ENCODE assay signal across 13 cellular contexts in the genomic region with DNA sequence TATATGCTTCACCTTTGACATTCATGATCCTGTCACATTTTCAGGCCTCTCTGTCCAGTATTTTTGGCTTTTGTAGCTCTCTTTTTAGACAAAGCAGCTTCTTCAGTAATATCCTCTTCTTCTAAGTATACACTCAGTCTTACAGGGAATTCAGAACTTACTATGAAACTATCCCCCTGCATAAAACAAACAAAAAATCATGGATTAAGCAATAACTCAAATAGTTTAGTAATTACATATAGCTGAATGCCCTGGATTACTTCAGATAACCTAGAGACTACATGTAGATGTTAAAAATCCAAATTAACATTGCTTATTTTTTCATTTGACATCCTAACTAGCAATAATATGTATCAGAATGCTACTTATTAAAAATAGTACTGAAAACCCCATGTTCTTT. TPM values are rescaled to one million over a fixed set of nuclear protein-coding genes. Genes with fewer than 3 reads are reported as not detected.
DNase-seq lines count a peak whose midpoint lies in the region; ATAC-seq and TF ChIP-seq lines count a peak whose summit lies in the region.
"Had no signal": no experiment of that assay in that cellular context is flagged by ENCODE, and none has a peak within 500 bp of the region (broad histone marks: within the 10 kb centered on the region; RNA-seq: fewer than 3 reads in every experiment).

No MANE protein-coding gene starts in this region.

- peaks cover 99% of the 10 kb centered on the region for H3K36me3 ChIP-seq in BE2C
- H3K36me3 ChIP-seq in GM23338 (ENCODE audit: insufficient read depth), result peaks cover 89% of the 10 kb centered on the region
- H3K36me3 ChIP-seq in iPS-20b (ENCODE audit: insufficient read depth, low read depth, low read length), result peaks cover 95% of the 10 kb centered on the region
- peaks cover 83% of the 10 kb centered on the region for H3K36me3 ChIP-seq in lower lobe of right lung
- peaks cover 7 to 77% of the 10 kb centered on the region in 2 donors for H3K36me3 ChIP-seq in gastroesophageal sphincter

- TF ChIP-seq EP300 in gastroesophageal sphincter (IDR thresholded peaks at IDR 0.05), result no peak

- CTCF ChIA-PET in activated CD8-positive, alpha-beta T cell treated with anti-CD3 and anti-CD28 coated beads, Interleukin-2, amount 10 ng/mL, durations not matched to agents 7 days and 5 days (lab: Charles Lee), result interaction anchor here (1.8 kb wide), 1 partner anchor 22 kb away, joined by 5 read pairs; no protein-coding TSS in a partner anchor

- H3K4me3 ChIP-seq in BE2C (ENCODE audit: low read depth, low read length) (peak overlapping the region; percentile 92; the same call in 1 of the 2 replicates), GM23338 (peak overlapping the region; percentile 63; the same call in 1 of the 2 replicates), iPS-20b (ENCODE audit: low read length) (peak overlapping the region; percentile 22; the same call in 1 of the 2 replicates), lower lobe of right lung (no peak overlapping the region), gastroesophageal sphincter (no peak overlapping the region)
- H3K4me3 ChIP-seq: ascending aorta had no signal

- DNase-seq in BE2C, result no peak
- no peak for DNase-seq in GM23338 (ENCODE audit: low spot score)
- no peak for DNase-seq in activated CD8-positive, alpha-beta T cell treated with anti-CD3 and anti-CD28 coated beads, Interleukin-2, amount 10 ng/mL, durations not matched to agents 7 days and 5 days
- DNase-seq in lower lobe of right lung, result no peak
- DNase-seq in NCI-H1436 treated with DMSO at 0.1 percent for 48 hours (lab: John Stamatoyannopoulos, UW), result no peak
- DNase-seq: activated CD4-positive, alpha-beta T cell treated with anti-CD3 and anti-CD28 coated beads for 1 hour; MV-4-11; NCI-H526 had no signal

- TF ChIP-seq POLR2A in gastroesophageal sphincter (IDR thresholded peaks at IDR 0.05), result no peak

- POLR2A ChIA-PET in activated CD8-positive, alpha-beta T cell treated with anti-CD3 and anti-CD28 coated beads, Interleukin-2, amount 10 ng/mL, durations not matched to agents 7 days and 5 days (lab: Charles Lee), result interaction anchor here (9.5 kb wide), 1 partner anchor 47 kb away, joined by 161 read pairs; a partner anchor contains a TSS

- ATAC-seq in GM23338 (no peak), HG03139 (IDR thresholded peaks at IDR 0.05; ENCODE audit: unreplicated experiment) (no peak), lower lobe of right lung (no peak), gastroesophageal sphincter (no peak)
- ATAC-seq in activated CD8-positive, alpha-beta T cell treated with anti-CD3 and anti-CD28 coated beads, Interleukin-2, amount 10 ng/mL, durations not matched to agents 7 days and 5 days, result no peak

- H3K9me3 Mint-ChIP-seq in GM23338, result peaks cover 7% of the 10 kb centered on the region; the same call in 2 of the 3 replicates
- H3K9me3 Mint-ChIP-seq in activated CD8-positive, alpha-beta T cell treated with anti-CD3 and anti-CD28 coated beads, Interleukin-2, amount 10 ng/mL, durations not matched to agents 7 days and 5 days (ENCODE audit: insufficient read depth), result no peaks in the 10 kb centered on the region
- H3K9me3 Mint-ChIP-seq: nephron had no signal

- H3K9me2 ChIP-seq in GM23338 (ENCODE audit: insufficient read depth), result no peaks in the 10 kb centered on the region

- peaks cover 67% of the 10 kb centered on the region for H4K20me1 ChIP-seq in GM23338 (replicated peaks; ENCODE audit: insufficient read depth)

- H3K27ac Mint-ChIP-seq in GM23338, result peak overlapping the region; percentile 57; the same call in 1 of the 2 replicates
- H3K27ac Mint-ChIP-seq in activated CD8-positive, alpha-beta T cell treated with anti-CD3 and anti-CD28 coated beads, Interleukin-2, amount 10 ng/mL, durations not matched to agents 7 days and 5 days, result peak overlapping the region; percentile 67

- peak overlapping the region; percentile 56 for H3K4me3 Mint-ChIP-seq in GM23338
- H3K4me3 Mint-ChIP-seq in activated CD8-positive, alpha-beta T cell treated with anti-CD3 and anti-CD28 coated beads, Interleukin-2, amount 10 ng/mL, durations not matched to agents 7 days and 5 days, result peak overlapping the region; percentile 40
- H3K4me3 Mint-ChIP-seq: nephron had no signal

- intact Hi-C loops in lower lobe of right lung (cut with DNase I), result no loop called here

- peaks cover 100% of the 10 kb centered on the region for H3K36me3 Mint-ChIP-seq in GM23338 (ENCODE audit: low read depth)
- peaks cover 94% of the 10 kb centered on the region for H3K36me3 Mint-ChIP-seq in activated CD8-positive, alpha-beta T cell treated with anti-CD3 and anti-CD28 coated beads, Interleukin-2, amount 10 ng/mL, durations not matched to agents 7 days and 5 days (ENCODE audit: low read depth)

- H3K4me1 Mint-ChIP-seq in GM23338, result peaks cover 36% of the 10 kb centered on the region; the same call in 2 of the 3 replicates
- H3K4me1 Mint-ChIP-seq in activated CD8-positive, alpha-beta T cell treated with anti-CD3 and anti-CD28 coated beads, Interleukin-2, amount 10 ng/mL, durations not matched to agents 7 days and 5 days (ENCODE audit: low read depth), result peaks cover 68% of the 10 kb centered on the region

- no peaks in the 10 kb centered on the region for H3K9me3 ChIP-seq in BE2C
- no peaks in the 10 kb centered on the region for H3K9me3 ChIP-seq in iPS-20b (ENCODE audit: insufficient read depth, low read depth, low read length)
- no peaks in the 10 kb centered on the region for H3K9me3 ChIP-seq in lower lobe of right lung
- no peaks in the 10 kb centered on the region for H3K9me3 ChIP-seq in gastroesophageal sphincter
- H3K9me3 ChIP-seq: ascending aorta had no signal

- H3K27ac ChIP-seq in GM23338 (ENCODE audit: low read depth) (peak overlapping the region; percentile 71), iPS-20b (ENCODE audit: low read length) (no peak overlapping the region), lower lobe of right lung (no peak overlapping the region), gastroesophageal sphincter (no peak overlapping the region)
- H3K27ac ChIP-seq: ascending aorta had no signal

- no peak overlapping the region for H2AFZ ChIP-seq in GM23338

- peaks cover 68% of the 10 kb centered on the region for H3K79me2 ChIP-seq in GM23338 (replicated peaks; ENCODE audit: insufficient read depth)

- H3K9ac ChIP-seq in iPS-20b (ENCODE audit: low read depth, low read length), result no peak overlapping the region

- H3K27me3 Mint-ChIP-seq in GM23338 (ENCODE audit: insufficient read depth, low read depth, poor library complexity), result peaks cover 18% of the 10 kb centered on the region
- H3K27me3 Mint-ChIP-seq in activated CD8-positive, alpha-beta T cell treated with anti-CD3 and anti-CD28 coated beads, Interleukin-2, amount 10 ng/mL, durations not matched to agents 7 days and 5 days (ENCODE audit: low read depth), result no peaks in the 10 kb centered on the region

- H3K4me2 ChIP-seq in GM23338, result peak overlapping the region; percentile 80; the same call in 1 of the 2 replicates

- H3K4me1 ChIP-seq in BE2C (no peaks in the 10 kb centered on the region), GM23338 (ENCODE audit: insufficient read depth) (peaks cover 22% of the 10 kb centered on the region), iPS-20b (ENCODE audit: insufficient read depth, low read length) (peaks cover 12% of the 10 kb centered on the region), lower lobe of right lung (peaks cover 49% of the 10 kb centered on the region), gastroesophageal sphincter (peaks cover 19 to 37% (median 20%) of the 10 kb centered on the region in 3 donors)

- H3K27me3 ChIP-seq in BE2C, result no peaks in the 10 kb centered on the region
- no peaks in the 10 kb centered on the region for H3K27me3 ChIP-seq in GM23338 (ENCODE audit: insufficient read depth)
- H3K27me3 ChIP-seq in iPS-20b (ENCODE audit: insufficient read depth, low read length), result no peaks in the 10 kb centered on the region
- H3K27me3 ChIP-seq in lower lobe of right lung (ENCODE audit: low read depth), result no peaks in the 10 kb centered on the region
- H3K27me3 ChIP-seq in gastroesophageal sphincter, result no peaks in the 10 kb centered on the region
- H3K27me3 ChIP-seq: ascending aorta had no signal

- peaks cover 65% of the 10 kb centered on the region for H3F3A ChIP-seq in GM23338 (replicated peaks; ENCODE audit: low read depth)

- TF ChIP-seq CTCF in BE2C (IDR thresholded peaks at IDR 0.05; ENCODE audit: low read depth, low read length) (no peak), GM23338 (conservative IDR thresholded peaks at IDR 0.05; ENCODE audit: low read depth in 2 of 2) (no peak), lower lobe of right lung (IDR thresholded peaks at IDR 0.05) (no peak), gastroesophageal sphincter (IDR thresholded peaks at IDR 0.05) (no peak)

TF ChIP-seq in GM23338, 12 proteins besides CTCF, POLR2A, EP300 and RAD21:
- no peak for TF ChIP-seq NANOG (IDR thresholded peaks at IDR 0.05; ENCODE audit: borderline replicate concordance)
- TF ChIP-seq ZNF331 (CRISPR knock-in tag; IDR thresholded peaks at IDR 0.05; ENCODE audit: low read depth), result no peak
- no peak for TF ChIP-seq CREB1 (CRISPR knock-in tag; IDR thresholded peaks at IDR 0.05; ENCODE audit: low read depth)
- no peak for TF ChIP-seq EZH2phosphoT487 (IDR thresholded peaks at IDR 0.05; ENCODE audit: unreplicated experiment)

RNA-seq across cellular contexts. Expression of a gene that starts 5.2 kb away (rescaled TPM):
- polyA plus RNA-seq in BE2C (2012; ENCODE audit: insufficient read depth, insufficient read length, low read depth), result 83.7 TPM
- total RNA-seq in GM23338 (2014; rRNA removed; shearing (Covaris generic)), result 240 and 256 TPM in 2 replicates
- 199 and 246 TPM in 2 replicates for polyA plus RNA-seq in GM23338 (2016; fragmentation: Nextera tagmentation; extraction: Ambion mirVana)
- total RNA-seq in activated CD8-positive, alpha-beta T cell treated with anti-CD3 and anti-CD28 coated beads, Interleukin-2, amount 10 ng/mL, durations not matched to agents 7 days and 5 days, result 100 to 1,000 TPM; 161 to 172 TPM
- total RNA-seq in lower lobe of right lung (83.2 TPM), gastroesophageal sphincter (100 to 1,000 TPM in 1 of 4 donors, 10 to 100 TPM in 3; 28.3 to 114 (median 58.1) TPM)

RNA-seq across cellular contexts. Expression of a gene that starts 5.3 kb away (rescaled TPM):
- 27.2 TPM for polyA plus RNA-seq in BE2C (2012; ENCODE audit: insufficient read depth, insufficient read length, low read depth)
- total RNA-seq in GM23338 (2014; rRNA removed; shearing (Covaris generic)), result 29.0 and 35.8 TPM in 2 replicates
- polyA plus RNA-seq in GM23338 (2016; fragmentation: Nextera tagmentation; extraction: Ambion mirVana), result 38.8 and 43.1 TPM in 2 replicates
- total RNA-seq in activated CD8-positive, alpha-beta T cell treated with anti-CD3 and anti-CD28 coated beads, Interleukin-2, amount 10 ng/mL, durations not matched to agents 7 days and 5 days, result 10 to 100 TPM; 17.9 to 19.3 TPM
- total RNA-seq in lower lobe of right lung (50.2 TPM), gastroesophageal sphincter (10 to 100 TPM; 33.8 to 81.4 (median 45.4) TPM)

RNA-seq across cellular contexts. Expression of a gene that starts 48.0 kb away (rescaled TPM):
- 27.8 TPM for polyA plus RNA-seq in BE2C (2012; ENCODE audit: insufficient read depth, insufficient read length, low read depth)
- 31.2 and 36.9 TPM in 2 replicates for total RNA-seq in GM23338 (2014; rRNA removed; shearing (Covaris generic))
- polyA plus RNA-seq in GM23338 (2016; fragmentation: Nextera tagmentation; extraction: Ambion mirVana), result 17.4 and 19.1 TPM in 2 replicates
- total RNA-seq in activated CD8-positive, alpha-beta T cell treated with anti-CD3 and anti-CD28 coated beads, Interleukin-2, amount 10 ng/mL, durations not matched to agents 7 days and 5 days, result 10 to 100 TPM; 43.6 to 45.3 TPM
- total RNA-seq in lower lobe of right lung (30.8 TPM), gastroesophageal sphincter (10 to 100 TPM; 27.1 to 29.7 (median 28.2) TPM)

Comparison
In these comparisons a context has a peak if more than half of its experiments do, and no peak if none do; other contexts are left out.
1. H3K4me3 ChIP-seq: peak in BE2C (single experiment), GM23338 (single experiment) and iPS-20b (single experiment); none in lower lobe of right lung (single experiment) and gastroesophageal sphincter (0 of 2).